ENCODE assay signal across 21 cellular contexts in genomic region chr6:40855481-40855880, GRCh38.
"Had no signal": no experiment of that assay in that cellular context is flagged by ENCODE, and none has a peak within 500 bp of the region (broad histone marks: within the 10 kb centered on the region; RNA-seq: fewer than 3 reads in every experiment).

No MANE protein-coding gene starts in this region.

- H3K4me1 Mint-ChIP-seq: stimulated activated effector memory CD8-positive, alpha-beta T cell treated with anti-CD3 and anti-CD28 coated beads, Interleukin-12 subunit alpha, Interleukin-12 subunit beta, amount 100 ng/mL, for 72 hours had no signal

- H3K4me3 Mint-ChIP-seq: mesothelial cell of epicardium; naive thymus-derived CD4-positive, alpha-beta T cell; natural killer cell treated with Interleukin-12 subunit alpha and Interleukin-12 subunit beta and Interleukin-15 and Interleukin-18, amount 100 ng/mL, for 72 hours; stimulated activated effector memory CD8-positive, alpha-beta T cell treated with anti-CD3 and anti-CD28 coated beads, Interleukin-12 subunit alpha, Interleukin-12 subunit beta, amount 100 ng/mL, for 72 hours; stimulated activated naive CD8-positive, alpha-beta T cell treated with anti-CD3 and anti-CD28 coated beads, Interleukin-15, Interleukin-2, amounts not matched to agents 100 ng/mL and 50 ng/mL, for 24 hours had no signal

- DNase-seq: heart right ventricle; kidney; left colon; left ventricle myocardium inferior; mesendoderm; mucosa of descending colon; naive thymus-derived CD4-positive, alpha-beta T cell; nucleus accumbens; retina; right cardiac atrium; stimulated activated CD4-positive, alpha-beta T cell treated with anti-CD3 and anti-CD28 coated beads, Interleukin-12 subunit alpha, Interleukin-12 subunit beta, amount 100 ng/mL, for 4 hours; stimulated activated CD4-positive, alpha-beta T cell treated with anti-CD3 and anti-CD28 coated beads, Interleukin-15, amount 100 ng/mL, for 24 hours; stimulated activated CD4-positive, alpha-beta T cell treated with anti-CD3 and anti-CD28 coated beads, Interleukin-2, amount 100 ng/mL, for 24 hours; stimulated activated CD4-positive, alpha-beta T cell treated with anti-CD3 and anti-CD28 coated beads, Interleukin-4, amount 100 ng/mL, for 24 hours; stimulated activated naive CD4-positive, alpha-beta T cell; upper lobe of right lung had no signal

- H3K9me3 Mint-ChIP-seq: natural killer cell treated with Interleukin-12 subunit alpha and Interleukin-12 subunit beta and Interleukin-15 and Interleukin-18, amount 100 ng/mL, for 72 hours; stimulated activated naive CD8-positive, alpha-beta T cell treated with anti-CD3 and anti-CD28 coated beads, Interleukin-15, Interleukin-2, amounts not matched to agents 100 ng/mL and 50 ng/mL, for 24 hours had no signal

- ATAC-seq: heart right ventricle; left colon; mucosa of descending colon; naive thymus-derived CD4-positive, alpha-beta T cell; natural killer cell treated with Interleukin-12 subunit alpha and Interleukin-12 subunit beta and Interleukin-15 and Interleukin-18, amount 100 ng/mL, for 72 hours; right cardiac atrium; sciatic nerve; stimulated activated effector memory CD8-positive, alpha-beta T cell treated with anti-CD3 and anti-CD28 coated beads, Interleukin-12 subunit alpha, Interleukin-12 subunit beta, amount 100 ng/mL, for 72 hours; upper lobe of right lung had no signal

- H3K36me3 Mint-ChIP-seq: mesothelial cell of epicardium; natural killer cell treated with Interleukin-12 subunit alpha and Interleukin-12 subunit beta and Interleukin-15 and Interleukin-18, amount 100 ng/mL, for 72 hours; stimulated activated effector memory CD8-positive, alpha-beta T cell treated with anti-CD3 and anti-CD28 coated beads, Interleukin-12 subunit alpha, Interleukin-12 subunit beta, amount 100 ng/mL, for 72 hours had no signal

- H3K27ac Mint-ChIP-seq: mesothelial cell of epicardium; naive thymus-derived CD4-positive, alpha-beta T cell; natural killer cell treated with Interleukin-12 subunit alpha and Interleukin-12 subunit beta and Interleukin-15 and Interleukin-18, amount 100 ng/mL, for 72 hours; stimulated activated effector memory CD8-positive, alpha-beta T cell treated with anti-CD3 and anti-CD28 coated beads, Interleukin-12 subunit alpha, Interleukin-12 subunit beta, amount 100 ng/mL, for 72 hours; stimulated activated naive CD8-positive, alpha-beta T cell treated with anti-CD3 and anti-CD28 coated beads, Interleukin-15, Interleukin-2, amounts not matched to agents 100 ng/mL and 50 ng/mL, for 24 hours had no signal
